8 cellular contexts compared by ENCODE assay signal in the genomic region with DNA sequence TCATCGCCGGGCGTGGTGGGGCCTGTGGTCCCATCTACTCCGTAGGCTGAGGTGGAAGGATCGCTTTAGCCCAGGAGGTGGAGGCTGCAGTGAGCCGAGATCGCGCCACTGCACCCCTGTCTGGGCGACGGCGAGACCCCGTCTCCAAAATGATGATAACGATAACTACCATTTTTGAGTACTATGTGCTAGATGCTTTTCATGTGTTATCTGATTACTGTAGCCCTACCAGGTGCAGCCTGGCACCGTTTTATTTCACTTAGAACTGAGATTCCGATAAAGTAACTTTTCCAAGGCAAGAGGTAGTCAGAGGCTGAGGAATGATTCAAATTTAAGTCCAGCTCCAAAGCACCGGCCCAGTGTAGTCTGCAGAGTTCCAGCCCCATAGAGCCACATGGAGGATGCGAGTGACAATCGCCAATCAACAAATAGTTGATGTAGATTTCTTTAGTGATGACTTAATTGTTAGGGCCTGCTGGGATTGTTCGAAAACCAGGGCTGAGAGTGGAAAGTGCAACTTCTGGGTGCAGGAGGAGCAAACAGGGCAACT. TPM values are rescaled to one million over a fixed set of nuclear protein-coding genes. Genes with fewer than 3 reads are reported as not detected.
DNase-seq lines count a peak whose midpoint lies in the region; ATAC-seq and TF ChIP-seq lines count a peak whose summit lies in the region.

No MANE protein-coding gene starts in this region.

- H3K4me2 ChIP-seq in Loucy (ENCODE audit: low read depth, low read length, poor library complexity, severe bottlenecking) = peak overlapping the region; percentile 97

- H3K4me1 Mint-ChIP-seq in mesothelial cell of epicardium = peaks cover 35% of the 10 kb centered on the region

- H3K27me3 ChIP-seq in Loucy (ENCODE audit: insufficient read depth, low read length, poor library complexity, severe bottlenecking) (no peaks in the 10 kb centered on the region), aorta (ENCODE audit: control insufficient read depth in 1 of 2, insufficient read depth in 2 of 2, low read length in 1 of 2) (no peaks in the 10 kb centered on the region)

- peaks cover 37% of the 10 kb centered on the region for H3K79me2 ChIP-seq in Loucy (ENCODE audit: insufficient read depth, low read length)

- H4K20me1 ChIP-seq in Loucy (ENCODE audit: insufficient read depth, low read length, poor library complexity, severe bottlenecking) = no peaks in the 10 kb centered on the region

- ATAC-seq in aorta (ENCODE audit: low FRiP score) = peak; percentile 58

- peaks cover 10% of the 10 kb centered on the region for H3K9me3 Mint-ChIP-seq in mesothelial cell of epicardium

- no peaks in the 10 kb centered on the region for H3K9me2 ChIP-seq in Loucy (replicated peaks; ENCODE audit: low read depth, low read length)

- peaks cover 10% of the 10 kb centered on the region for H3K36me3 Mint-ChIP-seq in mesothelial cell of epicardium

- H3K4me3 ChIP-seq in Loucy (ENCODE audit: low read length, poor library complexity, severe bottlenecking) (peak overlapping the region; percentile 90), cardiac fibroblast (replicated peaks in 1 of 2; ENCODE audit: low read depth in 2 of 2, low read length in 2 of 2) (peak overlapping the region; percentile 71 to 78), aorta (ENCODE audit: low read length in 2 of 2) (peak overlapping the region; percentile 44 to 46)

- H3F3A ChIP-seq in Loucy (ENCODE audit: low read depth) = no peaks in the 10 kb centered on the region

- H3K4me1 ChIP-seq in Loucy (ENCODE audit: insufficient read depth, low read length, poor library complexity, severe bottlenecking) = peaks cover 27% of the 10 kb centered on the region
- H3K4me1 ChIP-seq in aorta (ENCODE audit: control insufficient read depth in 1 of 2, insufficient read depth in 2 of 2, low read length in 2 of 2) = peaks cover 1 to 6% of the 10 kb centered on the region in 2 donors

- DNase-seq in GF-D8 (lab: John Stamatoyannopoulos, UW) = peak; percentile 6
- peak in 1 of 2 donors; percentile 5 for DNase-seq in cardiac fibroblast (ENCODE audit: low read depth in 2 of 2)
- DNase-seq in mesothelial cell of epicardium (ENCODE audit: low spot score in 2 of 2, unreplicated experiment in 2 of 2) = no peak
- DNase-seq in aorta = no peak
- DNase-seq in NCI-H2029 treated with DMSO at 0.1 percent for 48 hours (lab: John Stamatoyannopoulos, UW) = no peak
- DNase-seq in T1000 (lab: John Stamatoyannopoulos, UW) = no peak
- no peak for DNase-seq in NCI-H1092 treated with DMSO at 0.1 percent for 48 hours (lab: John Stamatoyannopoulos, UW)

- H3K27ac Mint-ChIP-seq in mesothelial cell of epicardium = peak overlapping the region; percentile 97

- 5 to 6% methylated on average over 19 of the region's 19 CpGs for WGBS in aorta, 2 donors

- intact Hi-C loops in aorta (cut with DNase I) = loop anchor here in 1 of 2 donors (10.0 kb wide), 2 partner anchors 47 to 803 kb away; partner anchors contain the start of genes C6orf120, PSMB1, TBP and WDR27

- no peak for TF ChIP-seq CTCF in Loucy (conservative IDR thresholded peaks at IDR 0.05; ENCODE audit: low read length)
- no peak for TF ChIP-seq CTCF in cardiac fibroblast (IDR thresholded peaks at IDR 0.05; ENCODE audit: low read depth, low read length)
- TF ChIP-seq CTCF in mesothelial cell of epicardium (IDR thresholded peaks at IDR 0.05; ENCODE audit: unreplicated experiment) = no peak

- H3K4me3 Mint-ChIP-seq in mesothelial cell of epicardium = peak overlapping the region; percentile 87

- H3K36me3 ChIP-seq in Loucy (ENCODE audit: insufficient read depth, low read length) (no peaks in the 10 kb centered on the region), aorta (ENCODE audit: control insufficient read depth in 1 of 2, insufficient read depth in 2 of 2, low read length in 1 of 2) (no peaks in the 10 kb centered on the region)

- H3K27me3 Mint-ChIP-seq in mesothelial cell of epicardium (ENCODE audit: low read depth) = no peaks in the 10 kb centered on the region

- peak overlapping the region; percentile 83 for H2AFZ ChIP-seq in Loucy (ENCODE audit: low read length)

- H3K27ac ChIP-seq in aorta (ENCODE audit: low read depth in 1 of 2, low read length in 2 of 2) = peak overlapping the region; percentile 78 to 94

- no peaks in the 10 kb centered on the region for H3K9me3 ChIP-seq in Loucy (ENCODE audit: insufficient read depth, low read depth, low read length)
- H3K9me3 ChIP-seq in aorta (ENCODE audit: control insufficient read depth, low read length) = no peaks in the 10 kb centered on the region

- peak overlapping the region; percentile 99 for H3K9ac ChIP-seq in Loucy (ENCODE audit: low read depth, low read length, poor library complexity, severe bottlenecking)

RNA-seq across cellular contexts. Expression of gene ERMARD, which starts 0.7 kb away (rescaled TPM):
- total RNA-seq in mesothelial cell of epicardium (44.1 to 46.7 TPM (median 45.6 TPM) in 3 replicates), aorta (10 to 100 TPM; 15.0 to 29.3 TPM)
- 10 to 100 TPM; 10.3 to 72.8 TPM for polyA plus RNA-seq in aorta

RNA-seq across cellular contexts. Expression of gene DYNLT2, which starts 0.8 kb away (rescaled TPM):
- total RNA-seq in mesothelial cell of epicardium (1.7 to 2.7 TPM (median 2.4 TPM) in 3 replicates), aorta (1 to 10 TPM; 1.2 to 2.8 TPM)
- 1 to 10 TPM; 1.6 to 1.9 TPM for polyA plus RNA-seq in aorta

RNA-seq across cellular contexts. Expression of gene PHF10, which starts 27.8 kb away (rescaled TPM):
- total RNA-seq in mesothelial cell of epicardium (74.0 to 76.9 TPM (median 75.9 TPM) in 3 replicates), aorta (10 to 100 TPM; 59.4 to 59.8 TPM)
- polyA plus RNA-seq in aorta = 10 to 100 TPM; 49.9 to 54.3 TPM

RNA-seq across cellular contexts. Expression of gene C6orf120, which starts 50.2 kb away (rescaled TPM):
- total RNA-seq in mesothelial cell of epicardium = 35.5 to 36.6 TPM (median 35.8 TPM) in 3 replicates
- total RNA-seq in aorta = 10 to 100 TPM; 18.3 to 20.6 TPM
- 1 to 10 TPM; 7.9 to 9.0 TPM for polyA plus RNA-seq in aorta

RNA-seq across cellular contexts. Expression of gene WDR27, which starts 50.3 kb away (rescaled TPM):
- total RNA-seq in mesothelial cell of epicardium (114 to 128 TPM (median 116 TPM) in 3 replicates), aorta (10 to 100 TPM; 30.0 to 50.7 TPM)
- polyA plus RNA-seq in aorta = 10 to 100 TPM in 1 of 2 donors, 1 to 10 TPM in 1; 4.5 to 58.7 TPM
